ENCODE assay signal across 17 cellular contexts in the genomic region with DNA sequence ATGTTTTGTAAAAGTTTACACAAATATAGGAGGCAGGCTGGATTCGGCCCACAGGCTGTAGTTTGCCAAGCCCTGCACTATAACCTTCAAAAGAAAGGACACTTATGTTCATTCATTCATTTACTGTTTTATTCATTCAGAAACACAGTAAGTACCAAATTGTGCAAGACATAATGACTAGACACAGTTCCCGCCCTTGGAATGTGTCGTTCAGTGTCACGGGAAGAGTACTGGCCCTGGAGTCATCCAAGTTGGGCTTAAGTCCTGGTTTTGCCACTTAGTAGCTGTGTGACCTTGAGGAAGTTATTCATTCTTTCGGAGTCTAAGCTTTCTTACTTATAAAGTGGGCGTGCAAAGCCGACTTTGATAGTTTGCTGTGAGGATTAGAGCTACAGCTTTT. TPM values are rescaled to one million over a fixed set of nuclear protein-coding genes. Genes with fewer than 3 reads are reported as not detected.
DNase-seq lines count a peak whose midpoint lies in the region; ATAC-seq and TF ChIP-seq lines count a peak whose summit lies in the region.
"Had no signal": no experiment of that assay in that cellular context is flagged by ENCODE, and none has a peak within 500 bp of the region (broad histone marks: within the 10 kb centered on the region; RNA-seq: fewer than 3 reads in every experiment).

No MANE protein-coding gene starts in this region.

- ATAC-seq in stimulated activated naive CD8-positive, alpha-beta T cell treated with anti-CD3 and anti-CD28 coated beads, Interleukin-15, Interleukin-2, amounts not matched to agents 100 U/mL and 50 U/mL, for 24 hours = no peak
- ATAC-seq in esophagus mucosa (peak; percentile 73), omental fat pad (ENCODE audit: low FRiP score) (peak; percentile 42), GM19324 (IDR thresholded peaks at IDR 0.05; ENCODE audit: low FRiP score, unreplicated experiment) (no peak), HG03135 (IDR thresholded peaks at IDR 0.05; ENCODE audit: unreplicated experiment) (no peak), HG02678 (IDR thresholded peaks at IDR 0.05; ENCODE audit: unreplicated experiment) (no peak), GM18511 (IDR thresholded peaks at IDR 0.05; ENCODE audit: unreplicated experiment) (no peak)
- ATAC-seq: A549; naive thymus-derived CD8-positive, alpha-beta T cell had no signal

- peaks cover 33% of the 10 kb centered on the region for H3K4me1 Mint-ChIP-seq in stimulated activated naive CD8-positive, alpha-beta T cell treated with anti-CD3 and anti-CD28 coated beads, Interleukin-15, Interleukin-2, amounts not matched to agents 100 ng/mL and 50 ng/mL, for 24 hours (ENCODE audit: low read depth)

- TF ChIP-seq CTCF in omental fat pad (IDR thresholded peaks at IDR 0.05) = no peak

- no peak for DNase-seq in stimulated activated naive CD8-positive, alpha-beta T cell treated with anti-CD3 and anti-CD28 coated beads, Interleukin-15, Interleukin-2, amounts not matched to agents 100 U/mL and 50 U/mL, for 24 hours
- no peak for DNase-seq in omental fat pad (ENCODE audit: low spot score)
- DNase-seq: activated effector memory CD4-positive, alpha-beta T cell treated with Interleukin-2 at 50 U/mL for 16 hours; CD4-positive, CD25-positive, alpha-beta regulatory T cell; DMS53; MM.1S; naive thymus-derived CD8-positive, alpha-beta T cell; NCI-H1694 treated with DMSO at 0.1 percent for 48 hours; stimulated activated CD4-positive, alpha-beta T cell treated with anti-CD3 and anti-CD28 coated beads, Interleukin-12 subunit alpha, Interleukin-12 subunit beta, amount 100 ng/mL, for 4 hours had no signal

- H3K27me3 Mint-ChIP-seq in stimulated activated naive CD8-positive, alpha-beta T cell treated with anti-CD3 and anti-CD28 coated beads, Interleukin-15, Interleukin-2, amounts not matched to agents 100 ng/mL and 50 ng/mL, for 24 hours = no peaks in the 10 kb centered on the region
- H3K27me3 Mint-ChIP-seq: activated CD8-positive, alpha-beta T cell treated with anti-CD3 and anti-CD28 coated beads for 36 hours; CD4-positive, CD25-positive, alpha-beta regulatory T cell; naive thymus-derived CD8-positive, alpha-beta T cell had no signal

- no peaks in the 10 kb centered on the region for H3K36me3 Mint-ChIP-seq in stimulated activated naive CD8-positive, alpha-beta T cell treated with anti-CD3 and anti-CD28 coated beads, Interleukin-15, Interleukin-2, amounts not matched to agents 100 ng/mL and 50 ng/mL, for 24 hours (ENCODE audit: low read depth)
- H3K36me3 Mint-ChIP-seq: CD4-positive, CD25-positive, alpha-beta regulatory T cell; naive thymus-derived CD8-positive, alpha-beta T cell had no signal

- H3K9me3 Mint-ChIP-seq in stimulated activated naive CD8-positive, alpha-beta T cell treated with anti-CD3 and anti-CD28 coated beads, Interleukin-15, Interleukin-2, amounts not matched to agents 100 ng/mL and 50 ng/mL, for 24 hours = no peaks in the 10 kb centered on the region
- H3K9me3 Mint-ChIP-seq: activated CD8-positive, alpha-beta T cell treated with anti-CD3 and anti-CD28 coated beads for 36 hours; CD4-positive, CD25-positive, alpha-beta regulatory T cell had no signal

- H3K27ac Mint-ChIP-seq in stimulated activated naive CD8-positive, alpha-beta T cell treated with anti-CD3 and anti-CD28 coated beads, Interleukin-15, Interleukin-2, amounts not matched to agents 100 ng/mL and 50 ng/mL, for 24 hours = peak overlapping the region; percentile 8

- H3K4me3 Mint-ChIP-seq in stimulated activated naive CD8-positive, alpha-beta T cell treated with anti-CD3 and anti-CD28 coated beads, Interleukin-15, Interleukin-2, amounts not matched to agents 100 ng/mL and 50 ng/mL, for 24 hours = peak overlapping the region; percentile 28
- H3K4me3 Mint-ChIP-seq: activated CD8-positive, alpha-beta T cell treated with anti-CD3 and anti-CD28 coated beads for 36 hours; CD4-positive, CD25-positive, alpha-beta regulatory T cell had no signal

RNA-seq across cellular contexts. Expression of a gene that starts 22.0 kb away (rescaled TPM):
- 0.40 TPM for total RNA-seq in esophagus mucosa
- total RNA-seq in omental fat pad = 1 to 10 TPM; 1.2 to 3.9 (median 1.9) TPM

Comparison
In these comparisons a context has a peak if more than half of its experiments do, and no peak if none do; other contexts are left out.
1. ATAC-seq: peak in esophagus mucosa (single experiment) and omental fat pad (single experiment); none in stimulated activated naive CD8-positive, alpha-beta T cell treated with anti-CD3 and anti-CD28 coated beads, Interleukin-15, Interleukin-2, amounts not matched to agents 100 U/mL and 50 U/mL, for 24 hours (single experiment), GM19324 (single experiment), HG03135 (single experiment), HG02678 (single experiment) and GM18511 (single experiment).